ENCODE assay signal across 5 cellular contexts in the genomic region with DNA sequence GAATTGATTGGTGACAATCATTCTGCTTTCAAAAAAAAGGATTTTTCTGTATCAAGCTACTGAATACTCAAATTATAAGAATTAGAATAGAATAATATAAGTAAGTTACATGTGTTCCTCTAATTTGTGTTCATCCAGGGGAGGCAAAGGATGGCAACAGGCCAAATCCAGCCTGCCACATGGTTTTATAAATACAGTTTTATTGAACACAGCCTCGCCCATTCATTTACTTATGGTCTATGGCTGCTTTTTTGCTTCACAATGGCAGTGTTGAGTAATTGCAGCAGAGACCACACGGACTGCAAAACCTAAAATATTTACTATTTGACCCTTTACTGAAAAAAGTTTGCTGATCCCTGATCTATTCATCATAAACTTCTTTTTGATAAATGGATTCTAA. TPM values are rescaled to one million over a fixed set of nuclear protein-coding genes. Genes with fewer than 3 reads are reported as not detected.
DNase-seq lines count a peak whose midpoint lies in the region; ATAC-seq, FAIRE-seq and TF ChIP-seq lines count a peak whose summit lies in the region.
"Not testable (repeated sequence)": the region's sequence is repeated elsewhere in the genome, so short reads cannot be mapped to it uniquely, and the experiment has no call there.

No MANE protein-coding gene starts in this region.

- H3K27ac ChIP-seq in K562 (ENCODE audit: extremely low read depth, low read depth, low read length), result not testable (repeated sequence)

- H3K27me3 ChIP-seq in K562 (ENCODE audit: control insufficient read depth in 2 of 2, insufficient read depth in 2 of 2, low read length in 2 of 2), result not testable (repeated sequence)

- H3K4me1 ChIP-seq in K562 (replicated peaks in 1 of 2; ENCODE audit: control insufficient read depth in 2 of 2, insufficient read depth in 2 of 2, low read length in 2 of 2); mucosa of descending colon (ENCODE audit: low read depth): not testable (repeated sequence)

- TF ChIP-seq POLR2A in K562 (conservative IDR thresholded peaks at IDR 0.05), result not testable (repeated sequence)

- POLR2A ChIA-PET in K562 (lab: Yijun Ruan, JAX), result interaction anchor here (1.7 kb wide), 1 partner anchor 13 kb away, joined by 4 read pairs; no protein-coding TSS in a partner anchor

- H3K4me2 ChIP-seq in K562 (ENCODE audit: insufficient read depth, low read length), result not testable (repeated sequence)

- H3K9ac ChIP-seq in K562 (ENCODE audit: insufficient read depth in 1 of 2, low read depth in 2 of 2, low read length in 2 of 2), result not testable (repeated sequence)

- CTCF ChIA-PET in K562 (lab: Yijun Ruan, JAX; ENCODE audit: low intra/inter-chr PET ratio), result not testable (repeated sequence)

- FAIRE-seq in K562 (lab: Jason Lieb, UNC), result not testable (repeated sequence)
- peak; percentile 90 for FAIRE-seq in colon (lab: Jason Lieb, UNC)

- not testable (repeated sequence) for H3K9me3 ChIP-seq in K562 (replicated peaks; ENCODE audit: control insufficient read depth, insufficient read depth, low read depth, low read length); mucosa of descending colon

- not testable (repeated sequence) for H4K20me1 ChIP-seq in K562 (replicated peaks; ENCODE audit: control insufficient read depth, insufficient read depth, low read length)

- 69% methylated on average over 2 of the region's 2 CpGs for WGBS in K562 (ENCODE audit: insufficient coverage, low coverage, missing lambda C conversion rate)

- not testable (repeated sequence) for H2AFZ ChIP-seq in K562 (ENCODE audit: low read depth, low read length)

- not testable (repeated sequence) for BruUV-seq in K562 (replicated peaks; lab: Mats Ljungman, UMichigan)

- H3K79me2 ChIP-seq in K562 (ENCODE audit: control insufficient read depth, insufficient read depth, low read length), result not testable (repeated sequence)

- DNase-seq in NCI-H748 (lab: John Stamatoyannopoulos, UW; ENCODE audit: unreplicated experiment), result peak; percentile 51
- not testable (repeated sequence) for DNase-seq in K562 (ENCODE audit: extremely low read depth in 1 of 4, low spot score in 3 of 4); left colon; mucosa of descending colon

- not testable (repeated sequence) for TF ChIP-seq EP300 in K562 (IDR thresholded peaks at IDR 0.05; ENCODE audit: low read length)

- H3K9me1 ChIP-seq in K562 (ENCODE audit: control insufficient read depth, insufficient read depth, low read length), result not testable (repeated sequence)

- ATAC-seq in K562, result not testable (repeated sequence)
- ATAC-seq in left colon (peak; percentile 96), mucosa of descending colon (peak; percentile 83)

- not testable (repeated sequence) for TF ChIP-seq CTCF in K562 (IDR thresholded peaks at IDR 0.05 in 2 of 3, conservative IDR thresholded peaks at IDR 0.05 in 1 of 3; ENCODE audit: insufficient read depth in 2 of 3, low read depth in 1 of 3, low read length in 3 of 3); mucosa of descending colon (IDR thresholded peaks at IDR 0.05)

- H3K36me3 ChIP-seq in K562 (ENCODE audit: control insufficient read depth, insufficient read depth, low read length), result peaks cover 37% of the 10 kb centered on the region; the same call in 2 of the 3 replicates
- H3K36me3 ChIP-seq in mucosa of descending colon (ENCODE audit: low read depth), result not testable (repeated sequence)

- in situ Hi-C loops in K562 (cut with MboI), result not testable (repeated sequence)

- TF ChIP-seq RAD21 in K562 (CRISPR knock-in tag; conservative IDR thresholded peaks at IDR 0.05 in 1 of 2, IDR thresholded peaks at IDR 0.05 in 1 of 2), result not testable (repeated sequence)

- intact Hi-C loops in K562 (cut with micrococcal nuclease); left colon (cut with DNase I, micrococcal nuclease); mucosa of descending colon (cut with DNase I, micrococcal nuclease): not testable (repeated sequence)

- H3K4me3 ChIP-seq in K562, mucosa of descending colon: not testable (repeated sequence)

TF ChIP-seq in K562, 482 proteins besides CTCF, POLR2A, EP300 and RAD21:
- peak; percentile 27; the same call in 1 of the 2 replicates for TF ChIP-seq NFIC (IDR thresholded peaks at IDR 0.05)

RNA-seq across cellular contexts. Expression of a gene that starts 21.9 kb away (rescaled TPM):
- total RNA-seq in K562 (2011; cell fraction: chromatin; rRNA removed; ENCODE audit: low replicate concordance), result 97.9 and 159 TPM in 2 replicates
- total RNA-seq in K562 (2011; cell fraction: nucleolus; rRNA removed), result 79.0 and 95.4 TPM in 2 replicates
- total RNA-seq in K562 (2011; cell fraction: nucleoplasm; rRNA removed), result 95.5 and 111 TPM in 2 replicates
- total RNA-seq in K562 (2014; rRNA removed) (27.2 and 27.9 TPM in 2 replicates), K562 (2014; rRNA removed; fragmentation: Illumina TruSeq; extraction: Trizol) (36.3 and 42.8 TPM in 2 replicates), K562 (2015; rRNA removed; fragmentation: Illumina TruSeq; extraction: Trizol) (32.3 and 36.3 TPM in 2 replicates), K562 (2021) (41.3 and 41.7 TPM in 2 replicates), left colon (10 to 100 TPM; 82.0 to 85.3 TPM), mucosa of descending colon (10 to 100 TPM; 46.6 to 100.0 (median 64.1) TPM)
- polyA plus RNA-seq in K562 (2011; rRNA removed) (44.9 and 46.0 TPM in 2 replicates), K562 (2014; fragmentation: Illumina TruSeq; extraction: Trizol) (33.1 and 34.8 TPM in 2 replicates), K562 (2014; fragmentation: Nextera tagmentation; extraction: Ambion mirVana) (10 to 100 TPM in 1 of 2 experiments, 1 to 10 TPM in 1; 6.4 to 14.2 TPM), K562 (2014; rRNA removed) (25.7 and 27.5 TPM in 2 replicates)
- polyA plus RNA-seq in K562 (2011; cell fraction: cytosol; rRNA removed), result 22.8 and 42.5 TPM in 2 replicates
- polyA plus RNA-seq in K562 (2011; cell fraction: nucleus; rRNA removed), result 16.3 and 23.3 TPM in 2 replicates
- polyA plus RNA-seq in K562 (2012), result 32.9 and 41.8 TPM in 2 replicates
- polyA minus RNA-seq in K562 (2011; rRNA and poly(A)+ RNA removed), result 71.7 and 92.2 TPM in 2 replicates
- 22.3 and 28.8 TPM in 2 replicates for polyA minus RNA-seq in K562 (2011; cell fraction: cytosol; rRNA and poly(A)+ RNA removed)
- 44.7 and 71.0 TPM in 2 replicates for polyA minus RNA-seq in K562 (2011; cell fraction: nucleus; rRNA and poly(A)+ RNA removed)
